ENCODE assay signal across 22 cellular contexts in the genomic region with DNA sequence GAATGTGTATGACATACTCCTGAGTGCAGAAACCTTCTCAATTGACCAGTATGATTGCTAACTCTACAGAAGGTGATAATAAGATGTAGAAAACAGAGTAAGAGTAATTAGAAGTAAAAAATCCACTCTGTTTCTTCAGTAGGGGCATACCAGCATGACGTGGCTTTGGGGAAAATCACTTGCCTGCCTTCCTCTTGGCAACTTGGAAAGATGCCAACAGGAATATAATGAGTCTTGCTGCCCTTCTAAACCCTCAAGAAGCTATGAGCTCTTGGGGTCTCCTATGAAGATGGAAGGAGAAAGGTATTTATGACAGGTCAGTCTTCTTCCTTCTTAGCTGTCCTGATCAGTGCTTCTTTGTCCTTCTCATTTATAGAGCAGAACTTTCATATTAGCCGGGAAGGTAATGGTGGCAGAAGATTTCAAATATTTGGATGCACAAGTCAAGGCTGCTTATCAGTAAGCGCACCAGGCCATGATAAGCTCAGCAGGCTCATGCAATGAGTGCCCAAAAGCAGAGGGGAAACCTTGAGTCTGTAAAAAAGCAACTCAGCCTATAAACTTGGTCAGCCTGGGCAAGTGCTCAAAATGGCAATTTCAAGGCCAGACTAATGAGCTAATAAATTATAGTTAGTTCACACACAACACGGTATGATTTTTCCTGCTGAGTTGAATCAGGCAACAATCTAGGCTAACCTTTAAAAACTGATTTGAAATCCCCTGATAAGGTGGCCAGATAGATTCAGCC.
"Had no signal": no experiment of that assay in that cellular context is flagged by ENCODE, and none has a peak within 500 bp of the region (broad histone marks: within the 10 kb centered on the region; RNA-seq: fewer than 3 reads in every experiment).

No MANE protein-coding gene starts in this region.

- H3K27me3 Mint-ChIP-seq: activated CD4-positive, alpha-beta T cell treated with anti-CD3 and anti-CD28 coated beads, Interleukin-2, amount 10 ng/mL, durations not matched to agents 24 days and 14 days; activated CD8-positive, alpha-beta T cell treated with anti-CD3 and anti-CD28 coated beads for 36 hours; activated naive CD4-positive, alpha-beta T cell treated with anti-CD3 and anti-CD28 coated beads, Interleukin-2, amount 10 ng/mL, durations not matched to agents 7 days and 5 days; activated naive CD8-positive, alpha-beta T cell treated with anti-CD3 and anti-CD28 coated beads, Interleukin-2, amount 50 U/mL, for 24 hours had no signal

- H3K27me3 ChIP-seq: ascending aorta, esophagus muscularis mucosa, gastroesophageal sphincter, heart left ventricle, left lung, thyroid gland had no signal

- H3K4me1 ChIP-seq: ascending aorta, esophagus muscularis mucosa, gastroesophageal sphincter, left lung, thyroid gland had no signal

- H3K4me1 Mint-ChIP-seq: activated CD4-positive, alpha-beta T cell treated with anti-CD3 and anti-CD28 coated beads, Interleukin-2, amount 10 ng/mL, durations not matched to agents 24 days and 14 days; activated naive CD4-positive, alpha-beta T cell treated with anti-CD3 and anti-CD28 coated beads, Interleukin-2, amount 10 ng/mL, durations not matched to agents 7 days and 5 days; activated naive CD8-positive, alpha-beta T cell treated with anti-CD3 and anti-CD28 coated beads, Interleukin-2, amount 50 U/mL, for 24 hours; nephron had no signal

- ATAC-seq: activated CD8-positive, alpha-beta T cell treated with anti-CD3 and anti-CD28 coated beads for 36 hours; activated naive CD8-positive, alpha-beta T cell treated with anti-CD3 and anti-CD28 coated beads, Interleukin-2, amount 50 U/mL, for 24 hours; activated T-cell treated with anti-CD3 and anti-CD28 coated beads, Interleukin-2, amount 50 U/mL, for 4 hours; gastroesophageal sphincter; heart left ventricle had no signal

- H3K36me3 ChIP-seq: ascending aorta, esophagus muscularis mucosa, gastroesophageal sphincter, heart left ventricle, left lung, thyroid gland had no signal

- H3K27ac Mint-ChIP-seq: activated CD4-positive, alpha-beta T cell treated with anti-CD3 and anti-CD28 coated beads, Interleukin-2, amount 10 ng/mL, durations not matched to agents 24 days and 14 days; activated CD8-positive, alpha-beta T cell treated with anti-CD3 and anti-CD28 coated beads for 36 hours; activated naive CD4-positive, alpha-beta T cell treated with anti-CD3 and anti-CD28 coated beads, Interleukin-2, amount 10 ng/mL, durations not matched to agents 7 days and 5 days; activated naive CD8-positive, alpha-beta T cell treated with anti-CD3 and anti-CD28 coated beads, Interleukin-2, amount 50 U/mL, for 24 hours; dendritic cell treated with granulocyte-macrophage colony-stimulating factor and Interleukin-4, amounts not matched to agents 40 ng/mL and 50 ng/mL, for 4 days; nephron had no signal

- H3K36me3 Mint-ChIP-seq: activated naive CD4-positive, alpha-beta T cell treated with anti-CD3 and anti-CD28 coated beads, Interleukin-2, amount 10 ng/mL, durations not matched to agents 7 days and 5 days had no signal

- H3K4me3 Mint-ChIP-seq: activated CD4-positive, alpha-beta T cell treated with anti-CD3 and anti-CD28 coated beads, Interleukin-2, amount 10 ng/mL, durations not matched to agents 24 days and 14 days; activated CD8-positive, alpha-beta T cell treated with anti-CD3 and anti-CD28 coated beads for 36 hours; activated naive CD4-positive, alpha-beta T cell treated with anti-CD3 and anti-CD28 coated beads, Interleukin-2, amount 10 ng/mL, durations not matched to agents 7 days and 5 days; activated naive CD8-positive, alpha-beta T cell treated with anti-CD3 and anti-CD28 coated beads, Interleukin-2, amount 50 U/mL, for 24 hours; activated T-cell treated with anti-CD3 and anti-CD28 coated beads, Interleukin-2, amount 50 U/mL, for 4 hours; dendritic cell treated with granulocyte-macrophage colony-stimulating factor and Interleukin-4, amounts not matched to agents 40 ng/mL and 50 ng/mL, for 4 days; nephron had no signal

- DNase-seq: activated CD4-positive, alpha-beta T cell treated with anti-CD3 and anti-CD28 coated beads, Interleukin-2, amount 10 ng/mL, durations not matched to agents 24 days and 14 days; activated CD8-positive, alpha-beta memory T cell treated with anti-CD3 and anti-CD28 coated beads, Interleukin-2, amount 50 U/mL, for 4 hours; activated CD8-positive, alpha-beta T cell treated with anti-CD3 and anti-CD28 coated beads for 36 hours; activated naive CD4-positive, alpha-beta T cell treated with anti-CD3 and anti-CD28 coated beads, Interleukin-2, amount 10 ng/mL, durations not matched to agents 7 days and 5 days; activated naive CD8-positive, alpha-beta T cell treated with anti-CD3 and anti-CD28 coated beads, Interleukin-2, amount 50 U/mL, for 24 hours; activated T-cell treated with anti-CD3 and anti-CD28 coated beads, Interleukin-2, amount 50 U/mL, for 4 hours; effector CD8-positive, alpha-beta T cell; heart left ventricle; kidney; left lung; midbrain; retina; stimulated activated CD4-positive, alpha-beta T cell treated with anti-CD3 and anti-CD28 coated beads, Interleukin-1b, Interleukin-23, amount 100 ng/mL, for 48 hours; stimulated activated CD8-positive, alpha-beta memory T cell treated with anti-CD3 and anti-CD28 coated beads, Interleukin-4, amount 100 ng/mL, for 48 hours; stimulated activated naive CD4-positive, alpha-beta T cell treated with Interleukin-2 at 50 U/mL for 16 hours; thyroid gland had no signal

- H3K4me3 ChIP-seq: ascending aorta, esophagus muscularis mucosa, gastroesophageal sphincter, heart left ventricle, left lung, thyroid gland had no signal

- H3K27ac ChIP-seq: ascending aorta, esophagus muscularis mucosa, gastroesophageal sphincter, heart left ventricle, left lung, thyroid gland had no signal

- H3K9me3 Mint-ChIP-seq: activated CD4-positive, alpha-beta T cell treated with anti-CD3 and anti-CD28 coated beads, Interleukin-2, amount 10 ng/mL, durations not matched to agents 24 days and 14 days; activated CD8-positive, alpha-beta T cell treated with anti-CD3 and anti-CD28 coated beads for 36 hours; activated naive CD4-positive, alpha-beta T cell treated with anti-CD3 and anti-CD28 coated beads, Interleukin-2, amount 10 ng/mL, durations not matched to agents 7 days and 5 days; activated T-cell treated with anti-CD3 and anti-CD28 coated beads, Interleukin-2, amount 50 U/mL, for 4 hours; dendritic cell treated with granulocyte-macrophage colony-stimulating factor and Interleukin-4, amounts not matched to agents 40 ng/mL and 50 ng/mL, for 4 days; nephron had no signal

- FAIRE-seq: kidney, urothelium cell line had no signal

- H3K9me3 ChIP-seq: ascending aorta, esophagus muscularis mucosa, gastroesophageal sphincter, heart left ventricle, left lung, thyroid gland had no signal
